In genomic region chr4:76495166-76495565, GRCh38 we compare ENCODE assay signal across 26 cellular contexts.
"Had no signal": no experiment of that assay in that cellular context is flagged by ENCODE, and none has a peak within 500 bp of the region (broad histone marks: within the 10 kb centered on the region; RNA-seq: fewer than 3 reads in every experiment).

No MANE protein-coding gene starts in this region.

- DNase-seq: colonic mucosa; effector CD8-positive, alpha-beta T cell; endodermal cell; foreskin melanocyte; head of caudate nucleus; mesenchymal stem cell; mucosa of descending colon; naive B cell; stimulated activated CD4-positive, alpha-beta T cell treated with anti-CD3 and anti-CD28 coated beads, Interleukin-12 subunit alpha, Interleukin-12 subunit beta, amount 100 ng/mL, for 4 hours; stimulated activated CD4-positive, alpha-beta T cell treated with anti-CD3 and anti-CD28 coated beads, Interleukin-2, amount 100 ng/mL, for 24 hours; stimulated activated CD4-positive, alpha-beta T cell treated with anti-CD3 and anti-CD28 coated beads, Interleukin-4, amount 100 ng/mL, for 24 hours; stimulated activated naive CD4-positive, alpha-beta T cell treated with Interleukin-2 at 50 U/mL for 16 hours; stomach; thyroid gland; trophoblast cell had no signal

- H3K9ac ChIP-seq: neural progenitor cell, parathyroid adenoma had no signal

- H3K36me3 Mint-ChIP-seq: mesothelial cell of epicardium; naive B cell; natural killer cell treated with Interleukin-12 subunit alpha and Interleukin-12 subunit beta and Interleukin-15 and Interleukin-18, amount 100 ng/mL, for 72 hours; stimulated activated effector memory CD8-positive, alpha-beta T cell treated with anti-CD3 and anti-CD28 coated beads, Interleukin-12 subunit alpha, Interleukin-12 subunit beta, amount 100 ng/mL, for 72 hours had no signal

- H3K27me3 Mint-ChIP-seq: dendritic cell treated with granulocyte-macrophage colony-stimulating factor and Interleukin-4, amounts not matched to agents 40 ng/mL and 50 ng/mL, for 4 days; progenitor cell of endocrine pancreas had no signal

- H3K79me2 ChIP-seq: parathyroid adenoma had no signal

- H3K36me3 ChIP-seq: colonic mucosa, neural progenitor cell, stomach, thyroid gland had no signal

- H2AFZ ChIP-seq: neural progenitor cell, parathyroid adenoma had no signal

- H3K9me3 ChIP-seq: colonic mucosa, mucosa of descending colon, stomach, thyroid gland had no signal

- H3K27ac Mint-ChIP-seq: dendritic cell treated with granulocyte-macrophage colony-stimulating factor and Interleukin-4, amounts not matched to agents 40 ng/mL and 50 ng/mL, for 4 days; endodermal cell; mesothelial cell of epicardium; natural killer cell treated with Interleukin-12 subunit alpha and Interleukin-12 subunit beta and Interleukin-15 and Interleukin-18, amount 100 ng/mL, for 72 hours; neural progenitor cell; progenitor cell of endocrine pancreas; stimulated activated effector memory CD8-positive, alpha-beta T cell treated with anti-CD3 and anti-CD28 coated beads, Interleukin-12 subunit alpha, Interleukin-12 subunit beta, amount 100 ng/mL, for 72 hours had no signal

- H3K4me3 ChIP-seq: colonic mucosa, mucosa of descending colon, neural progenitor cell, smooth muscle cell, stomach, thyroid gland had no signal

- H3K4me1 Mint-ChIP-seq: endodermal cell; stimulated activated effector memory CD8-positive, alpha-beta T cell treated with anti-CD3 and anti-CD28 coated beads, Interleukin-12 subunit alpha, Interleukin-12 subunit beta, amount 100 ng/mL, for 72 hours had no signal

- H3K9me3 Mint-ChIP-seq: dendritic cell treated with granulocyte-macrophage colony-stimulating factor and Interleukin-4, amounts not matched to agents 40 ng/mL and 50 ng/mL, for 4 days; endodermal cell; mesothelial cell of epicardium; natural killer cell treated with Interleukin-12 subunit alpha and Interleukin-12 subunit beta and Interleukin-15 and Interleukin-18, amount 100 ng/mL, for 72 hours; stimulated activated effector memory CD8-positive, alpha-beta T cell treated with anti-CD3 and anti-CD28 coated beads, Interleukin-12 subunit alpha, Interleukin-12 subunit beta, amount 100 ng/mL, for 72 hours had no signal

- ATAC-seq: esophagus mucosa; mucosa of descending colon; sciatic nerve; stimulated activated effector memory CD8-positive, alpha-beta T cell treated with anti-CD3 and anti-CD28 coated beads, Interleukin-12 subunit alpha, Interleukin-12 subunit beta, amount 100 ng/mL, for 72 hours had no signal

- H3K4me3 Mint-ChIP-seq: dendritic cell treated with granulocyte-macrophage colony-stimulating factor and Interleukin-4, amounts not matched to agents 40 ng/mL and 50 ng/mL, for 4 days; endodermal cell; mesothelial cell of epicardium; naive B cell; natural killer cell treated with Interleukin-12 subunit alpha and Interleukin-12 subunit beta and Interleukin-15 and Interleukin-18, amount 100 ng/mL, for 72 hours; neural progenitor cell; stimulated activated effector memory CD8-positive, alpha-beta T cell treated with anti-CD3 and anti-CD28 coated beads, Interleukin-12 subunit alpha, Interleukin-12 subunit beta, amount 100 ng/mL, for 72 hours had no signal

- H3K4me1 ChIP-seq: colonic mucosa, parathyroid adenoma, thyroid gland had no signal

- H3K27me3 ChIP-seq: colonic mucosa, neural progenitor cell, thyroid gland had no signal

- H3K4me2 ChIP-seq: neural progenitor cell, smooth muscle cell had no signal

- H3K27ac ChIP-seq: colonic mucosa, epithelial cell of prostate, neural progenitor cell, parathyroid adenoma, stomach, thyroid gland had no signal
